14 cellular contexts compared by ENCODE assay signal in genomic region chr21:34922487-34922886, GRCh38.
"Had no signal": no experiment of that assay in that cellular context is flagged by ENCODE, and none has a peak within 500 bp of the region (broad histone marks: within the 10 kb centered on the region; RNA-seq: fewer than 3 reads in every experiment).

No MANE protein-coding gene starts in this region.

- H3K27ac ChIP-seq: heart right ventricle, left lung, prostate gland, right lobe of liver, spleen had no signal

- H3K9me3 ChIP-seq: heart right ventricle, left lung, mucosa of descending colon, prostate gland, right lobe of liver, spleen had no signal

- H3K27me3 ChIP-seq: left lung, right lobe of liver, spleen had no signal

- H3K4me3 ChIP-seq: heart right ventricle, left lung, mucosa of descending colon, prostate gland, right lobe of liver, spleen had no signal

- H3K36me3 ChIP-seq: heart right ventricle, left lung, prostate gland, right lobe of liver, spleen had no signal

- H3K4me1 ChIP-seq: prostate gland had no signal

- DNase-seq: activated CD4-positive, alpha-beta T cell treated with anti-CD3 and anti-CD28 coated beads for 4 hours; activated effector memory CD4-positive, alpha-beta T cell treated with Interleukin-2 at 50 U/mL for 16 hours; activated T-cell treated with anti-CD3 and anti-CD28 coated beads for 4 hours; heart right ventricle; left lung; mucosa of descending colon; occipital lobe; right lobe of liver; stimulated activated CD4-positive, alpha-beta T cell treated with anti-CD3 and anti-CD28 coated beads, Interleukin-1b, Interleukin-23, amount 100 ng/mL, for 48 hours; stimulated activated naive CD4-positive, alpha-beta T cell; SW 1271 had no signal

- ATAC-seq: heart right ventricle, left lung, mucosa of descending colon, right lobe of liver had no signal

- H3K4me3 Mint-ChIP-seq: natural killer cell treated with Interleukin-12 subunit alpha and Interleukin-12 subunit beta and Interleukin-15 and Interleukin-18, amount 100 ng/mL, for 72 hours had no signal

- H3K27me3 Mint-ChIP-seq: natural killer cell treated with Interleukin-12 subunit alpha and Interleukin-12 subunit beta and Interleukin-15 and Interleukin-18, amount 100 ng/mL, for 72 hours had no signal
